ENCODE assay signal across 1 cellular context in the genomic region with DNA sequence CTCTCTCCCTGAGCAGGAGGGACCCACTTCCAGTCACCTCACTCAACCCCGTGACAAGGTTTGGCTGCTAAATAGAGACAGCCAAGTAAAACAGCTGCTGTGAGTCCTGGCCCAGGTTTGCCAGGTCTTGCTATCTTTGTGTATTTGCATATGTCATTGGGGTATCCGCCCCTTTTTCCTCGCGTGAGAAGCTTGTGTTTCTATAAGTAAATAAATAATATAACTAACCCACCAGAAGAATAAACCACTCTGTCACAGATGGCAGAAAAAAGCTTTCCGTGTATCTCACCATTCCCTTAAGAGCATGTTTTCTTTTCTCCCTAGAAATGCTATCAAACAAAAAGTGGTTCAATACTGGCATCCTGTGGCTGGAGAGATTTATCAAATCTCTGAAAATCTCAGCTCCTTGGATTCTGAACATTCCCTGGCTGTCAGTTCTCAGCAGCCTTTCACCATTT.
TF ChIP-seq lines count a peak whose summit lies in the region.

No MANE protein-coding gene starts in this region.

TF ChIP-seq in WTC11, 78 proteins besides CTCF, POLR2A, EP300 and RAD21 (continued from another document):
- TF ChIP-seq, protein P1, sequence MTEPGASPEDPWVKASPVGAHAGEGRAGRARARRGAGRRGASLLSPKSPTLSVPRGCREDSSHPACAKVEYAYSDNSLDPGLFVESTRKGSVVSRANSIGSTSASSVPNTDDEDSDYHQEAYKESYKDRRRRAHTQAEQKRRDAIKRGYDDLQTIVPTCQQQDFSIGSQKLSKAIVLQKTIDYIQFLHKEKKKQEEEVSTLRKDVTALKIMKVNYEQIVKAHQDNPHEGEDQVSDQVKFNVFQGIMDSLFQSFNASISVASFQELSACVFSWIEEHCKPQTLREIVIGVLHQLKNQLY (CRISPR knock-in tag; IDR thresholded peaks at IDR 0.05): no peak
- TF ChIP-seq ZNF219 (CRISPR knock-in tag; IDR thresholded peaks at IDR 0.05; ENCODE audit: borderline replicate concordance) (no peak), FOXK1 (CRISPR knock-in tag; IDR thresholded peaks at IDR 0.05) (no peak), RELA (CRISPR knock-in tag; IDR thresholded peaks at IDR 0.05; ENCODE audit: borderline replicate concordance) (no peak), MXD4 (CRISPR knock-in tag; IDR thresholded peaks at IDR 0.05; ENCODE audit: borderline replicate concordance) (no peak), MYBL2 (CRISPR knock-in tag; IDR thresholded peaks at IDR 0.05) (no peak), NR3C1 (CRISPR knock-in tag; conservative IDR thresholded peaks at IDR 0.05; ENCODE audit: low read depth) (no peak)
- TF ChIP-seq, protein P2, sequence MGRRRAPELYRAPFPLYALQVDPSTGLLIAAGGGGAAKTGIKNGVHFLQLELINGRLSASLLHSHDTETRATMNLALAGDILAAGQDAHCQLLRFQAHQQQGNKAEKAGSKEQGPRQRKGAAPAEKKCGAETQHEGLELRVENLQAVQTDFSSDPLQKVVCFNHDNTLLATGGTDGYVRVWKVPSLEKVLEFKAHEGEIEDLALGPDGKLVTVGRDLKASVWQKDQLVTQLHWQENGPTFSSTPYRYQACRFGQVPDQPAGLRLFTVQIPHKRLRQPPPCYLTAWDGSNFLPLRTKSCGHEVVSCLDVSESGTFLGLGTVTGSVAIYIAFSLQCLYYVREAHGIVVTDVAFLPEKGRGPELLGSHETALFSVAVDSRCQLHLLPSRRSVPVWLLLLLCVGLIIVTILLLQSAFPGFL (CRISPR knock-in tag; IDR thresholded peaks at IDR 0.05; ENCODE audit: borderline replicate concordance): no peak
TF ChIP-seq in WTC11: peak in this region for 0.
